Comparison of ENCODE assay signal across 8 cellular contexts in genomic region chr16:85372627-85373372, GRCh38.
A peak's percentile ranks its signal among the peaks of the same experiment; 100 is the strongest.
DNase-seq lines count a peak whose midpoint lies in the region; ATAC-seq and TF ChIP-seq lines count a peak whose summit lies in the region.

No MANE protein-coding gene starts in this region.

- peak overlapping the region; percentile 65 for H3K4me2 ChIP-seq in Loucy (ENCODE audit: low read depth, low read length, poor library complexity, severe bottlenecking)

- no peak for ATAC-seq in HG02884 (IDR thresholded peaks at IDR 0.05; ENCODE audit: unreplicated experiment)

- no peaks in the 10 kb centered on the region for H3K9me2 ChIP-seq in Loucy (replicated peaks; ENCODE audit: low read depth, low read length)

- H3K9me3 ChIP-seq in Loucy (ENCODE audit: insufficient read depth, low read depth, low read length) (no peaks in the 10 kb centered on the region), ascending aorta (no peaks in the 10 kb centered on the region), vagina (no peaks in the 10 kb centered on the region)

- intact Hi-C loops in ascending aorta (cut with DNase I) (loop anchor here (1.0 to 5.0 kb wide), 3 partner anchors 50 to 250 kb away; no protein-coding TSS in a partner anchor), vagina (cut with DNase I) (no loop called here)

- no peak for TF ChIP-seq CTCF in Loucy (conservative IDR thresholded peaks at IDR 0.05; ENCODE audit: low read length)
- no peak for TF ChIP-seq CTCF in ascending aorta (IDR thresholded peaks at IDR 0.05)
- TF ChIP-seq CTCF in vagina (IDR thresholded peaks at IDR 0.05), result no peak

- H3K27me3 ChIP-seq in Loucy (ENCODE audit: insufficient read depth, low read length, poor library complexity, severe bottlenecking), result no peaks in the 10 kb centered on the region
- H3K27me3 ChIP-seq in ascending aorta, result no peaks in the 10 kb centered on the region
- H3K27me3 ChIP-seq in vagina, result no peaks in the 10 kb centered on the region

- peak overlapping the region; percentile 73 for H3K9ac ChIP-seq in Loucy (ENCODE audit: low read depth, low read length, poor library complexity, severe bottlenecking)

- no peaks in the 10 kb centered on the region for H4K20me1 ChIP-seq in Loucy (ENCODE audit: insufficient read depth, low read length, poor library complexity, severe bottlenecking)

- no peaks in the 10 kb centered on the region for H3K79me2 ChIP-seq in Loucy (ENCODE audit: insufficient read depth, low read length)

- H3F3A ChIP-seq in Loucy (ENCODE audit: low read depth), result no peaks in the 10 kb centered on the region

- H2AFZ ChIP-seq in Loucy (ENCODE audit: low read length), result peak overlapping the region; percentile 70

- H3K4me1 ChIP-seq in Loucy (ENCODE audit: insufficient read depth, low read length, poor library complexity, severe bottlenecking) (peaks cover 23% of the 10 kb centered on the region), ascending aorta (peaks cover 29 to 55% of the 10 kb centered on the region in 2 donors), vagina (peaks cover 59% of the 10 kb centered on the region)

- H3K27ac ChIP-seq in ascending aorta (peak overlapping the region; percentile 82 to 87), vagina (no peak overlapping the region)

- H3K4me3 ChIP-seq in Loucy (ENCODE audit: low read length, poor library complexity, severe bottlenecking) (peak overlapping the region; percentile 37), ascending aorta (peak overlapping the region in 1 of 2 donors; percentile 10), vagina (no peak overlapping the region)

- no peak for TF ChIP-seq POLR2A in vagina (IDR thresholded peaks at IDR 0.05)

- H3K36me3 ChIP-seq in Loucy (ENCODE audit: insufficient read depth, low read length) (no peaks in the 10 kb centered on the region), ascending aorta (no peaks in the 10 kb centered on the region), vagina (no peaks in the 10 kb centered on the region)

- peak; percentile 71 to 74 for DNase-seq in AML-193 (lab: John Stamatoyannopoulos, UW)
- peak; percentile 74 to 91 for DNase-seq in ascending aorta (ENCODE audit: low spot score in 2 of 2)
- peak; percentile 43 for DNase-seq in non-pigmented ciliary epithelial cell (ENCODE audit: low read depth)
- DNase-seq in NCI-H2171 treated with DMSO at 0.1 percent for 48 hours (lab: John Stamatoyannopoulos, UW), result no peak
- DNase-seq in vagina (ENCODE audit: extremely low spot score in 2 of 2), result no peak
- no peak for DNase-seq in T1000 (lab: John Stamatoyannopoulos, UW)

Comparison
In these comparisons a context has a peak if more than half of its experiments do, and no peak if none do; other contexts are left out.
1. DNase-seq: peak in AML-193 (2 of 2), ascending aorta (2 of 2) and non-pigmented ciliary epithelial cell (single experiment); none in NCI-H2171 treated with DMSO at 0.1 percent for 48 hours (single experiment), vagina (0 of 2) and T1000 (single experiment).